In genomic region chr6:73391735-73392134, GRCh38 we compare ENCODE assay signal across 32 cellular contexts. TPM values are rescaled to one million over a fixed set of nuclear protein-coding genes. Genes with fewer than 3 reads are reported as not detected.
DNase-seq lines count a peak whose midpoint lies in the region; ATAC-seq and TF ChIP-seq lines count a peak whose summit lies in the region.
"Had no signal": no experiment of that assay in that cellular context is flagged by ENCODE, and none has a peak within 500 bp of the region (broad histone marks: within the 10 kb centered on the region; RNA-seq: fewer than 3 reads in every experiment).

No MANE protein-coding gene starts in this region.

- DNase-seq in natural killer cell (no peak), MM.1S (peak; percentile 17), putamen (ENCODE audit: low spot score) (no peak), progenitor cell of endocrine pancreas (ENCODE audit: low spot score, unreplicated experiment) (no peak), hepatocyte (ENCODE audit: low spot score) (no peak)
- DNase-seq in natural killer cell treated with Interleukin-12 subunit alpha and Interleukin-12 subunit beta and Interleukin-15 and Interleukin-18, amount 100 ng/mL, for 72 hours (ENCODE audit: low spot score): no peak
- no peak for DNase-seq in activated T-helper 1 cell treated with anti-CD3 and anti-CD28 coated beads, Interleukin-12 subunit alpha, Interleukin-12 subunit beta, Interleukin-2, Interleukin-4 antibody, amounts not matched to agents 30 ng/mL and 10 ng/mL and 1 ng/mL, durations not matched to agents 14 hours and 24 hours and 36 hours (ENCODE audit: low spot score)
- DNase-seq: activated CD8-positive, alpha-beta memory T cell treated with anti-CD3 and anti-CD28 coated beads, Interleukin-2, amount 10 ng/mL, durations not matched to agents 7 days and 5 days; gastrocnemius medialis; HCEC 1CT; hippocampal formation; left cardiac atrium; mammary epithelial cell; NCI-H1092; NCI-H1694 treated with DMSO at 0.1 percent for 48 hours; NCI-H2171; NCI-H524; NK-92 treated with Interleukin-12 subunit alpha and Interleukin-12 subunit beta, amount 100 ng/mL, for 24 hours; Peyer's patch; SIG-M5; stimulated activated naive CD4-positive, alpha-beta T cell; SW 1271; upper lobe of right lung had no signal

- H3K27me3 ChIP-seq in MM.1S (replicated peaks; ENCODE audit: insufficient read depth, low read length) (no peaks in the 10 kb centered on the region), hepatocyte (no peaks in the 10 kb centered on the region)
- H3K27me3 ChIP-seq: suprapubic skin, upper lobe of right lung had no signal

- H3F3A ChIP-seq in MM.1S (ENCODE audit: insufficient read depth, low read length): peaks cover 12% of the 10 kb centered on the region

- TF ChIP-seq CTCF in natural killer cell (IDR thresholded peaks at IDR 0.05): no peak
- TF ChIP-seq CTCF in MM.1S (IDR thresholded peaks at IDR 0.05; ENCODE audit: low read length): no peak
- TF ChIP-seq CTCF in progenitor cell of endocrine pancreas (IDR thresholded peaks at IDR 0.05; ENCODE audit: unreplicated experiment): no peak
- no peak for TF ChIP-seq CTCF in hepatocyte (IDR thresholded peaks at IDR 0.05; ENCODE audit: poor library complexity)

- H3K4me2 ChIP-seq in MM.1S (ENCODE audit: low read depth, low read length) (no peak overlapping the region), hepatocyte (no peak overlapping the region)

- H3K36me3 ChIP-seq in MM.1S (replicated peaks; ENCODE audit: insufficient read depth, low read length) (no peaks in the 10 kb centered on the region), hepatocyte (replicated peaks; ENCODE audit: insufficient read depth, low read depth) (no peaks in the 10 kb centered on the region)
- H3K36me3 ChIP-seq: gastrocnemius medialis, Peyer's patch, suprapubic skin, upper lobe of right lung had no signal

- H3K4me3 ChIP-seq in MM.1S (ENCODE audit: low read length) (no peak overlapping the region), hepatocyte (no peak overlapping the region)
- H3K4me3 ChIP-seq: gastrocnemius medialis, Peyer's patch, suprapubic skin, upper lobe of right lung had no signal

- no peaks in the 10 kb centered on the region for H3K36me3 Mint-ChIP-seq in natural killer cell
- no peaks in the 10 kb centered on the region for H3K36me3 Mint-ChIP-seq in natural killer cell treated with Interleukin-12 subunit alpha and Interleukin-12 subunit beta and Interleukin-15 and Interleukin-18, amount 100 ng/mL, for 72 hours
- peaks cover 3% of the 10 kb centered on the region for H3K36me3 Mint-ChIP-seq in activated T-helper 1 cell treated with anti-CD3 and anti-CD28 coated beads, Interleukin-12 subunit alpha, Interleukin-12 subunit beta, Interleukin-2, Interleukin-4 antibody, amounts not matched to agents 30 ng/mL and 10 ng/mL and 1 ng/mL, durations not matched to agents 14 hours and 24 hours and 36 hours (ENCODE audit: low read depth)
- H3K36me3 Mint-ChIP-seq in progenitor cell of endocrine pancreas (ENCODE audit: insufficient read depth): no peaks in the 10 kb centered on the region
- H3K36me3 Mint-ChIP-seq: activated naive CD8-positive, alpha-beta T cell had no signal

- H2AFZ ChIP-seq in MM.1S (ENCODE audit: low read length): no peak overlapping the region
- H2AFZ ChIP-seq in hepatocyte: no peak overlapping the region

- H3K27me3 Mint-ChIP-seq in natural killer cell (ENCODE audit: low read depth in 2 of 2): no peaks in the 10 kb centered on the region
- no peaks in the 10 kb centered on the region for H3K27me3 Mint-ChIP-seq in natural killer cell treated with Interleukin-12 subunit alpha and Interleukin-12 subunit beta and Interleukin-15 and Interleukin-18, amount 100 ng/mL, for 72 hours
- no peaks in the 10 kb centered on the region for H3K27me3 Mint-ChIP-seq in activated T-helper 1 cell treated with anti-CD3 and anti-CD28 coated beads, Interleukin-12 subunit alpha, Interleukin-12 subunit beta, Interleukin-2, Interleukin-4 antibody, amounts not matched to agents 30 ng/mL and 10 ng/mL and 1 ng/mL, durations not matched to agents 14 hours and 24 hours and 36 hours (ENCODE audit: insufficient read depth)
- H3K27me3 Mint-ChIP-seq in progenitor cell of endocrine pancreas: peaks cover 17% of the 10 kb centered on the region
- H3K27me3 Mint-ChIP-seq: activated CD8-positive, alpha-beta memory T cell treated with anti-CD3 and anti-CD28 coated beads, Interleukin-2, amount 10 ng/mL, durations not matched to agents 7 days and 5 days; activated naive CD8-positive, alpha-beta T cell; central memory CD8-positive, alpha-beta T cell had no signal

- H4K20me1 ChIP-seq in MM.1S (ENCODE audit: insufficient read depth, low read length): no peaks in the 10 kb centered on the region
- no peaks in the 10 kb centered on the region for H4K20me1 ChIP-seq in hepatocyte (ENCODE audit: insufficient read depth, poor library complexity, severe bottlenecking)

- H3K4me1 ChIP-seq in MM.1S (ENCODE audit: low read length) (peaks cover 24% of the 10 kb centered on the region), hepatocyte (ENCODE audit: insufficient read depth) (no peaks in the 10 kb centered on the region)
- H3K4me1 ChIP-seq: gastrocnemius medialis, Peyer's patch had no signal

- H3K9me2 ChIP-seq in MM.1S (replicated peaks; ENCODE audit: insufficient read depth, low read length) (no peaks in the 10 kb centered on the region), hepatocyte (replicated peaks; ENCODE audit: insufficient read depth) (no peaks in the 10 kb centered on the region)

- ATAC-seq in natural killer cell: no peak
- no peak for ATAC-seq in natural killer cell treated with Interleukin-12 subunit alpha and Interleukin-12 subunit beta and Interleukin-15 and Interleukin-18, amount 100 ng/mL, for 72 hours
- ATAC-seq: activated CD8-positive, alpha-beta memory T cell treated with anti-CD3 and anti-CD28 coated beads, Interleukin-2, amount 10 ng/mL, durations not matched to agents 7 days and 5 days; gastrocnemius medialis; left cardiac atrium; upper lobe of right lung had no signal

- 70% methylated on average over 2 of the region's 2 CpGs for WGBS in hepatocyte (ENCODE audit: low lambda C conversion rate, missing lambda C conversion rate)

- H3K27ac Mint-ChIP-seq in natural killer cell: peak overlapping the region; percentile 39 to 71
- peak overlapping the region in 1 of 2 donors; percentile 4 for H3K27ac Mint-ChIP-seq in natural killer cell treated with Interleukin-12 subunit alpha and Interleukin-12 subunit beta and Interleukin-15 and Interleukin-18, amount 100 ng/mL, for 72 hours
- peak overlapping the region; percentile 49 for H3K27ac Mint-ChIP-seq in activated T-helper 1 cell treated with anti-CD3 and anti-CD28 coated beads, Interleukin-12 subunit alpha, Interleukin-12 subunit beta, Interleukin-2, Interleukin-4 antibody, amounts not matched to agents 30 ng/mL and 10 ng/mL and 1 ng/mL, durations not matched to agents 14 hours and 24 hours and 36 hours
- H3K27ac Mint-ChIP-seq in progenitor cell of endocrine pancreas: no peak overlapping the region
- H3K27ac Mint-ChIP-seq: activated CD8-positive, alpha-beta memory T cell treated with anti-CD3 and anti-CD28 coated beads, Interleukin-2, amount 10 ng/mL, durations not matched to agents 7 days and 5 days; activated naive CD8-positive, alpha-beta T cell; activated T-helper 2 cell treated with anti-CD3 and anti-CD28 coated beads, Interferon-gamma antibody, Interleukin-2, Interleukin-4, amounts not matched to agents 10 μg/mL and 5 μg/mL and 100 μg/mL, durations not matched to agents 14 hours and 24 hours and 36 hours; dendritic cell treated with granulocyte-macrophage colony-stimulating factor and Interleukin-4, amounts not matched to agents 40 ng/mL and 50 ng/mL, for 4 days had no signal

- H3K4me3 Mint-ChIP-seq in natural killer cell (no peak overlapping the region), progenitor cell of endocrine pancreas (ENCODE audit: low read depth) (no peak overlapping the region)
- no peak overlapping the region for H3K4me3 Mint-ChIP-seq in natural killer cell treated with Interleukin-12 subunit alpha and Interleukin-12 subunit beta and Interleukin-15 and Interleukin-18, amount 100 ng/mL, for 72 hours
- peak overlapping the region; percentile 22 for H3K4me3 Mint-ChIP-seq in activated T-helper 1 cell treated with anti-CD3 and anti-CD28 coated beads, Interleukin-12 subunit alpha, Interleukin-12 subunit beta, Interleukin-2, Interleukin-4 antibody, amounts not matched to agents 30 ng/mL and 10 ng/mL and 1 ng/mL, durations not matched to agents 14 hours and 24 hours and 36 hours
- H3K4me3 Mint-ChIP-seq: activated CD8-positive, alpha-beta memory T cell treated with anti-CD3 and anti-CD28 coated beads, Interleukin-2, amount 10 ng/mL, durations not matched to agents 7 days and 5 days; activated naive CD8-positive, alpha-beta T cell; central memory CD8-positive, alpha-beta T cell; dendritic cell treated with granulocyte-macrophage colony-stimulating factor and Interleukin-4, amounts not matched to agents 40 ng/mL and 50 ng/mL, for 4 days had no signal

- intact Hi-C loops in natural killer cell (cut with micrococcal nuclease): no loop called here
- intact Hi-C loops in activated T-helper 1 cell treated with anti-CD3 and anti-CD28 coated beads, Interleukin-12 subunit alpha, Interleukin-12 subunit beta, Interleukin-2, Interleukin-4 antibody, amounts not matched to agents 30 ng/mL and 10 ng/mL and 1 ng/mL, durations not matched to agents 14 hours and 24 hours and 36 hours (cut with micrococcal nuclease): no loop called here

- H3K9ac ChIP-seq in MM.1S (ENCODE audit: low read length): no peak overlapping the region

- H3K9me3 ChIP-seq in MM.1S (replicated peaks; ENCODE audit: insufficient read depth, low read length) (no peaks in the 10 kb centered on the region), hepatocyte (ENCODE audit: low read depth) (no peaks in the 10 kb centered on the region)
- H3K9me3 ChIP-seq: gastrocnemius medialis, Peyer's patch, suprapubic skin, upper lobe of right lung had no signal

- no peaks in the 10 kb centered on the region for H3K79me2 ChIP-seq in MM.1S (ENCODE audit: low read length)
- H3K79me2 ChIP-seq in hepatocyte: no peaks in the 10 kb centered on the region

- peak overlapping the region; percentile 9; the same call in 1 of the 2 replicates for H3K27ac ChIP-seq in MM.1S (ENCODE audit: low read length)
- H3K27ac ChIP-seq in hepatocyte: no peak overlapping the region
- H3K27ac ChIP-seq: C4-2B, gastrocnemius medialis, Peyer's patch, suprapubic skin, upper lobe of right lung had no signal

- H3K4me1 Mint-ChIP-seq in natural killer cell (peaks cover 17 to 26% of the 10 kb centered on the region in 2 donors), progenitor cell of endocrine pancreas (ENCODE audit: low read depth) (peaks cover 1% of the 10 kb centered on the region)
- peaks cover 5 to 9% of the 10 kb centered on the region in 2 donors for H3K4me1 Mint-ChIP-seq in natural killer cell treated with Interleukin-12 subunit alpha and Interleukin-12 subunit beta and Interleukin-15 and Interleukin-18, amount 100 ng/mL, for 72 hours (ENCODE audit: low read depth in 2 of 2)
- peaks cover 19% of the 10 kb centered on the region for H3K4me1 Mint-ChIP-seq in activated T-helper 1 cell treated with anti-CD3 and anti-CD28 coated beads, Interleukin-12 subunit alpha, Interleukin-12 subunit beta, Interleukin-2, Interleukin-4 antibody, amounts not matched to agents 30 ng/mL and 10 ng/mL and 1 ng/mL, durations not matched to agents 14 hours and 24 hours and 36 hours (ENCODE audit: low read depth)

- H3K9me3 Mint-ChIP-seq in natural killer cell (no peaks in the 10 kb centered on the region), progenitor cell of endocrine pancreas (ENCODE audit: low read depth) (no peaks in the 10 kb centered on the region)
- H3K9me3 Mint-ChIP-seq in natural killer cell treated with Interleukin-12 subunit alpha and Interleukin-12 subunit beta and Interleukin-15 and Interleukin-18, amount 100 ng/mL, for 72 hours: no peaks in the 10 kb centered on the region
- no peaks in the 10 kb centered on the region for H3K9me3 Mint-ChIP-seq in activated T-helper 1 cell treated with anti-CD3 and anti-CD28 coated beads, Interleukin-12 subunit alpha, Interleukin-12 subunit beta, Interleukin-2, Interleukin-4 antibody, amounts not matched to agents 30 ng/mL and 10 ng/mL and 1 ng/mL, durations not matched to agents 14 hours and 24 hours and 36 hours
- H3K9me3 Mint-ChIP-seq: activated T-helper 2 cell treated with anti-CD3 and anti-CD28 coated beads, Interferon-gamma antibody, Interleukin-2, Interleukin-4, amounts not matched to agents 10 μg/mL and 5 μg/mL and 100 μg/mL, durations not matched to agents 14 hours and 24 hours and 36 hours; central memory CD8-positive, alpha-beta T cell had no signal

RNA-seq across cellular contexts. Expression of gene DDX43, which starts 2.9 kb away (rescaled TPM):
- 1 to 10 TPM in 2 of 3 donors, not detected in 1; 1.2 to 2.6 TPM for total RNA-seq in natural killer cell
- 1 to 10 TPM in 1 of 2 donors, not detected in 1; 1.0 TPM for total RNA-seq in natural killer cell treated with Interleukin-12 subunit alpha and Interleukin-12 subunit beta and Interleukin-15 and Interleukin-18, amount 100 ng/mL, for 72 hours
- 0.44 and 0.66 TPM in 2 replicates for total RNA-seq in activated T-helper 1 cell treated with anti-CD3 and anti-CD28 coated beads, Interleukin-12 subunit alpha, Interleukin-12 subunit beta, Interleukin-2, Interleukin-4 antibody, amounts not matched to agents 30 ng/mL and 10 ng/mL and 1 ng/mL, durations not matched to agents 14 hours and 24 hours and 36 hours
- not detected in 2 replicates for total RNA-seq in progenitor cell of endocrine pancreas
- total RNA-seq in hepatocyte: not detected in 2 replicates
- 0.07 TPM in 1 of 2 replicates, not detected in the other for polyA plus RNA-seq in hepatocyte
- total RNA-seq: astrocyte, Daoy had no signal
- polyA plus RNA-seq: mammary epithelial cell had no signal

RNA-seq across cellular contexts. Expression of gene OOEP, which starts 22.0 kb away (rescaled TPM):
- total RNA-seq in natural killer cell: 1 to 10 TPM in 1 of 3 donors, under 1 TPM in 1, not detected in 1; 0.35 to 1.1 TPM
- total RNA-seq in natural killer cell treated with Interleukin-12 subunit alpha and Interleukin-12 subunit beta and Interleukin-15 and Interleukin-18, amount 100 ng/mL, for 72 hours: not detected
- total RNA-seq in activated T-helper 1 cell treated with anti-CD3 and anti-CD28 coated beads, Interleukin-12 subunit alpha, Interleukin-12 subunit beta, Interleukin-2, Interleukin-4 antibody, amounts not matched to agents 30 ng/mL and 10 ng/mL and 1 ng/mL, durations not matched to agents 14 hours and 24 hours and 36 hours: 1.2 TPM in 1 of 2 replicates, not detected in the other
- total RNA-seq in progenitor cell of endocrine pancreas: not detected in 2 replicates
- not detected in 2 replicates for total RNA-seq in hepatocyte
- not detected in 2 replicates for polyA plus RNA-seq in hepatocyte
- total RNA-seq: activated T-helper 2 cell treated with anti-CD3 and anti-CD28 coated beads, Interferon-gamma antibody, Interleukin-2, Interleukin-4, amounts not matched to agents 10 μg/mL and 5 μg/mL and 100 μg/mL, durations not matched to agents 14 hours and 24 hours and 36 hours; astrocyte; Daoy; gastrocnemius medialis; Peyer's patch had no signal
- polyA plus RNA-seq: mammary epithelial cell had no signal

RNA-seq across cellular contexts. Expression of gene KHDC3L, which starts 29.3 kb away (rescaled TPM):
- not detected for total RNA-seq in natural killer cell
- not detected for total RNA-seq in natural killer cell treated with Interleukin-12 subunit alpha and Interleukin-12 subunit beta and Interleukin-15 and Interleukin-18, amount 100 ng/mL, for 72 hours
- not detected in 2 replicates for total RNA-seq in activated T-helper 1 cell treated with anti-CD3 and anti-CD28 coated beads, Interleukin-12 subunit alpha, Interleukin-12 subunit beta, Interleukin-2, Interleukin-4 antibody, amounts not matched to agents 30 ng/mL and 10 ng/mL and 1 ng/mL, durations not matched to agents 14 hours and 24 hours and 36 hours
- not detected in 2 replicates for total RNA-seq in progenitor cell of endocrine pancreas
- not detected in 2 replicates for total RNA-seq in hepatocyte
- polyA plus RNA-seq in hepatocyte: not detected in 2 replicates
- total RNA-seq: activated CD8-positive, alpha-beta memory T cell treated with anti-CD3 and anti-CD28 coated beads, Interleukin-2, amount 10 ng/mL, durations not matched to agents 7 days and 5 days; activated T-helper 2 cell treated with anti-CD3 and anti-CD28 coated beads, Interferon-gamma antibody, Interleukin-2, Interleukin-4, amounts not matched to agents 10 μg/mL and 5 μg/mL and 100 μg/mL, durations not matched to agents 14 hours and 24 hours and 36 hours; astrocyte; Daoy; gastrocnemius medialis; left cardiac atrium; mammary epithelial cell; Peyer's patch; posterior vena cava; suprapubic skin; upper lobe of right lung had no signal
- polyA plus RNA-seq: mammary epithelial cell had no signal

RNA-seq across cellular contexts. Expression of gene DPPA5, which starts 37.7 kb away (rescaled TPM):
- not detected for total RNA-seq in natural killer cell
- not detected for total RNA-seq in natural killer cell treated with Interleukin-12 subunit alpha and Interleukin-12 subunit beta and Interleukin-15 and Interleukin-18, amount 100 ng/mL, for 72 hours
- not detected in 2 replicates for total RNA-seq in activated T-helper 1 cell treated with anti-CD3 and anti-CD28 coated beads, Interleukin-12 subunit alpha, Interleukin-12 subunit beta, Interleukin-2, Interleukin-4 antibody, amounts not matched to agents 30 ng/mL and 10 ng/mL and 1 ng/mL, durations not matched to agents 14 hours and 24 hours and 36 hours
- not detected in 2 replicates for total RNA-seq in progenitor cell of endocrine pancreas
- total RNA-seq in hepatocyte: not detected in 2 replicates
- not detected in 2 replicates for polyA plus RNA-seq in hepatocyte
- total RNA-seq: activated CD8-positive, alpha-beta memory T cell treated with anti-CD3 and anti-CD28 coated beads, Interleukin-2, amount 10 ng/mL, durations not matched to agents 7 days and 5 days; activated T-helper 2 cell treated with anti-CD3 and anti-CD28 coated beads, Interferon-gamma antibody, Interleukin-2, Interleukin-4, amounts not matched to agents 10 μg/mL and 5 μg/mL and 100 μg/mL, durations not matched to agents 14 hours and 24 hours and 36 hours; astrocyte; Daoy; gastrocnemius medialis; left cardiac atrium; mammary epithelial cell; Peyer's patch; posterior vena cava; suprapubic skin; upper lobe of right lung had no signal
- polyA plus RNA-seq: mammary epithelial cell had no signal
